ENCODE assay signal across 1 cellular context in the genomic region with DNA sequence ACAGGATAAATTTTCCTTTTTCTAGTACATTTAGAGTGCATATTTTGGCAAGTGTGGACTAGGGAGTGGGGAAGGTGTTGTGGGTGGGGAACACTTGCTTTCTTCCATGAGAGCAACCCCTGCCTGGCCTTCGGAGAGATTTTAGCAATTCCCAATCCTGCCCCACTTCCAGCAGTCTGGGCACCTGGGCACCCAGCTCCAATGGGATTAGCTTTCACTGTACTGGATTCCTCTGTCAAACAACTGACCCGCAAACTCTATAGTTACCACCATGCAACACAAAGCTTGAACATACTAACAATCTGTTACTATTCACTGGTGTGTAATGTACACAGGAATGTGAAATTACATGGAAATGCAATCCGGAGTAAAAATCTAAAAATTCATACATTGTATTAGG.
TF ChIP-seq lines count a peak whose summit lies in the region.

No MANE protein-coding gene starts in this region.

TF ChIP-seq in liver, 16 proteins besides CTCF, POLR2A, EP300 and RAD21 (continued from another document):
- TF ChIP-seq SP1 (IDR thresholded peaks at IDR 0.05) (no peak), FOXA1 (IDR thresholded peaks at IDR 0.05) (no peak), GABPA (IDR thresholded peaks at IDR 0.05 in 1 of 2, conservative IDR thresholded peaks at IDR 0.05 in 1 of 2) (no peak), EGR1 (IDR thresholded peaks at IDR 0.05; ENCODE audit: low read depth in 2 of 2) (no peak), HNF4G (IDR thresholded peaks at IDR 0.05) (no peak), JUND (IDR thresholded peaks at IDR 0.05) (no peak)
- TF ChIP-seq, protein P1, sequence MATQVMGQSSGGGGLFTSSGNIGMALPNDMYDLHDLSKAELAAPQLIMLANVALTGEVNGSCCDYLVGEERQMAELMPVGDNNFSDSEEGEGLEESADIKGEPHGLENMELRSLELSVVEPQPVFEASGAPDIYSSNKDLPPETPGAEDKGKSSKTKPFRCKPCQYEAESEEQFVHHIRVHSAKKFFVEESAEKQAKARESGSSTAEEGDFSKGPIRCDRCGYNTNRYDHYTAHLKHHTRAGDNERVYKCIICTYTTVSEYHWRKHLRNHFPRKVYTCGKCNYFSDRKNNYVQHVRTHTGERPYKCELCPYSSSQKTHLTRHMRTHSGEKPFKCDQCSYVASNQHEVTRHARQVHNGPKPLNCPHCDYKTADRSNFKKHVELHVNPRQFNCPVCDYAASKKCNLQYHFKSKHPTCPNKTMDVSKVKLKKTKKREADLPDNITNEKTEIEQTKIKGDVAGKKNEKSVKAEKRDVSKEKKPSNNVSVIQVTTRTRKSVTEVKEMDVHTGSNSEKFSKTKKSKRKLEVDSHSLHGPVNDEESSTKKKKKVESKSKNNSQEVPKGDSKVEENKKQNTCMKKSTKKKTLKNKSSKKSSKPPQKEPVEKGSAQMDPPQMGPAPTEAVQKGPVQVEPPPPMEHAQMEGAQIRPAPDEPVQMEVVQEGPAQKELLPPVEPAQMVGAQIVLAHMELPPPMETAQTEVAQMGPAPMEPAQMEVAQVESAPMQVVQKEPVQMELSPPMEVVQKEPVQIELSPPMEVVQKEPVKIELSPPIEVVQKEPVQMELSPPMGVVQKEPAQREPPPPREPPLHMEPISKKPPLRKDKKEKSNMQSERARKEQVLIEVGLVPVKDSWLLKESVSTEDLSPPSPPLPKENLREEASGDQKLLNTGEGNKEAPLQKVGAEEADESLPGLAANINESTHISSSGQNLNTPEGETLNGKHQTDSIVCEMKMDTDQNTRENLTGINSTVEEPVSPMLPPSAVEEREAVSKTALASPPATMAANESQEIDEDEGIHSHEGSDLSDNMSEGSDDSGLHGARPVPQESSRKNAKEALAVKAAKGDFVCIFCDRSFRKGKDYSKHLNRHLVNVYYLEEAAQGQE (IDR thresholded peaks at IDR 0.05) = no peak
